In the genomic region with DNA sequence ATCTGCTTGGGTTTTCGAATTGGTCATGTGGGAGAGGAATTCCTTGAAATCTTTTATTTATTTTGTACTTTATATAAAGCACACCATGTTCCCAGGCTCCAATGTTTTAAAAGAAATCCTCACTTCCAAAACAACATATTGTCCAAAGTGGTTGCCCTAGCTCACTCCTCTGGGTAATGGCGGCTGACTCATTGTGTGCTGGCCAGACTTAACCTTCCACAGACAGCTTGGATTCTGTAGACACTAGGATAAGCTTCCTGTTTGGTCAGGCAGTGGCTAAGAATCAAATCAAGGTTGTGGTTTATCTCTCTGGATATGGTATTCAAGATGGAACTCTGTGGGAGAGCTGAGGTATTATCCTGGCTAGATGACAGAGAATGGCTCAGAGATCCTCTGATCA, we compare ENCODE assay signal across 9 cellular contexts. TPM values are rescaled to one million over a fixed set of nuclear protein-coding genes. Genes with fewer than 3 reads are reported as not detected.
DNase-seq lines count a peak whose midpoint lies in the region; ATAC-seq, FAIRE-seq and TF ChIP-seq lines count a peak whose summit lies in the region.
"Had no signal": no experiment of that assay in that cellular context is flagged by ENCODE, and none has a peak within 500 bp of the region (broad histone marks: within the 10 kb centered on the region; RNA-seq: fewer than 3 reads in every experiment).

No MANE protein-coding gene starts in this region.

- CTCF ChIA-PET in A549 (lab: Yijun Ruan, JAX), result interaction anchor here (1.0 to 1.8 kb wide), 5 partner anchors 8 to 396 kb away, joined by 3 to 5 read pairs (median 4); a partner anchor contains a TSS
- CTCF ChIA-PET in activated CD4-positive, alpha-beta memory T cell treated with anti-CD3 and anti-CD28 coated beads for 36 hours (lab: Charles Lee), result interaction anchor here (1.0 kb wide), 1 partner anchor 14 kb away, joined by 3 read pairs; no protein-coding TSS in a partner anchor

- no peak overlapping the region for H3K27ac ChIP-seq in A549

- no peak for TF ChIP-seq POLR2A in A549 (IDR thresholded peaks at IDR 0.05; ENCODE audit: low read length)

- H3K27me3 ChIP-seq in kidney epithelial cell (ENCODE audit: control insufficient read depth, insufficient read depth, low read length), result no peaks in the 10 kb centered on the region

- no peak overlapping the region for H3K4me3 Mint-ChIP-seq in activated CD4-positive, alpha-beta memory T cell treated with anti-CD3 and anti-CD28 coated beads for 36 hours
- H3K4me3 Mint-ChIP-seq: effector memory CD8-positive, alpha-beta T cell had no signal

- H3K36me3 ChIP-seq in kidney epithelial cell (ENCODE audit: control insufficient read depth, insufficient read depth, low read length), result no peaks in the 10 kb centered on the region

- TF ChIP-seq EP300 in A549 (IDR thresholded peaks at IDR 0.05), result no peak

- no peak for FAIRE-seq in A549 (lab: Jason Lieb, UNC)

- POLR2A ChIA-PET in A549 (lab: Yijun Ruan, JAX), result interaction anchor here (0.5 to 1.2 kb wide), 2 partner anchors 147 to 304 kb away, joined by 3 read pairs; no protein-coding TSS in a partner anchor
- POLR2A ChIA-PET in activated CD4-positive, alpha-beta memory T cell treated with anti-CD3 and anti-CD28 coated beads for 36 hours (lab: Charles Lee), result no interaction called here

- H3K4me2 ChIP-seq in A549, result no peak overlapping the region

- H3K4me3 ChIP-seq in A549 (no peak overlapping the region), kidney epithelial cell (ENCODE audit: low read depth, low read length) (no peak overlapping the region)

- TF ChIP-seq RAD21 in A549 (conservative IDR thresholded peaks at IDR 0.05 in 1 of 2, IDR thresholded peaks at IDR 0.05 in 1 of 2), result no peak

- 21% methylated on average over 2 of the region's 2 CpGs for WGBS in A549 (ENCODE audit: missing lambda C conversion rate)

- no peak for TF ChIP-seq CTCF in A549 (IDR thresholded peaks at IDR 0.05)
- no peak for TF ChIP-seq CTCF in kidney epithelial cell (IDR thresholded peaks at IDR 0.05; ENCODE audit: insufficient read depth, low read length, poor library complexity, severe bottlenecking)

- H3K27ac Mint-ChIP-seq in activated CD4-positive, alpha-beta memory T cell treated with anti-CD3 and anti-CD28 coated beads for 36 hours, result no peak overlapping the region
- H3K27ac Mint-ChIP-seq: effector memory CD8-positive, alpha-beta T cell had no signal

- H3K27me3 Mint-ChIP-seq in activated CD4-positive, alpha-beta memory T cell treated with anti-CD3 and anti-CD28 coated beads for 36 hours, result peaks cover 25% of the 10 kb centered on the region

- intact Hi-C loops in activated CD4-positive, alpha-beta memory T cell treated with anti-CD3 and anti-CD28 coated beads for 36 hours (cut with micrococcal nuclease), result no loop called here

- H3K36me3 Mint-ChIP-seq in activated CD4-positive, alpha-beta memory T cell treated with anti-CD3 and anti-CD28 coated beads for 36 hours, result no peaks in the 10 kb centered on the region

- H3K4me1 Mint-ChIP-seq in activated CD4-positive, alpha-beta memory T cell treated with anti-CD3 and anti-CD28 coated beads for 36 hours (ENCODE audit: low read depth), result no peaks in the 10 kb centered on the region

- ATAC-seq in A549 (peak; percentile 30 to 63; a peak in 2 of 6 replicates), GM18870 (IDR thresholded peaks at IDR 0.05; ENCODE audit: unreplicated experiment) (no peak)
- ATAC-seq: effector memory CD8-positive, alpha-beta T cell had no signal

- no peaks in the 10 kb centered on the region for H3K9me3 Mint-ChIP-seq in activated CD4-positive, alpha-beta memory T cell treated with anti-CD3 and anti-CD28 coated beads for 36 hours
- H3K9me3 Mint-ChIP-seq: effector memory CD8-positive, alpha-beta T cell had no signal

- H3K9me3 ChIP-seq in A549, result no peaks in the 10 kb centered on the region

- DNase-seq in A549 (ENCODE audit: low read depth in 1 of 2, low spot score in 1 of 2) (peak in 1 of 2 experiments; percentile 14), HT1080 (ENCODE audit: low read depth) (peak; percentile 98), brain pericyte (ENCODE audit: low read depth, low spot score) (peak; percentile 54), kidney epithelial cell (ENCODE audit: low read depth) (peak; percentile 94), DMS 273 treated with DMSO at 0.1 percent for 48 hours (lab: John Stamatoyannopoulos, UW) (no peak), cerebellar cortex (ENCODE audit: low spot score) (no peak)
- no peak for DNase-seq in activated CD4-positive, alpha-beta memory T cell treated with anti-CD3 and anti-CD28 coated beads for 36 hours
- DNase-seq: effector memory CD8-positive, alpha-beta T cell had no signal

- no peaks in the 10 kb centered on the region for H3K4me1 ChIP-seq in A549

TF ChIP-seq in A549, 52 proteins besides CTCF, POLR2A, EP300 and RAD21:
- TF ChIP-seq, protein P1, sequence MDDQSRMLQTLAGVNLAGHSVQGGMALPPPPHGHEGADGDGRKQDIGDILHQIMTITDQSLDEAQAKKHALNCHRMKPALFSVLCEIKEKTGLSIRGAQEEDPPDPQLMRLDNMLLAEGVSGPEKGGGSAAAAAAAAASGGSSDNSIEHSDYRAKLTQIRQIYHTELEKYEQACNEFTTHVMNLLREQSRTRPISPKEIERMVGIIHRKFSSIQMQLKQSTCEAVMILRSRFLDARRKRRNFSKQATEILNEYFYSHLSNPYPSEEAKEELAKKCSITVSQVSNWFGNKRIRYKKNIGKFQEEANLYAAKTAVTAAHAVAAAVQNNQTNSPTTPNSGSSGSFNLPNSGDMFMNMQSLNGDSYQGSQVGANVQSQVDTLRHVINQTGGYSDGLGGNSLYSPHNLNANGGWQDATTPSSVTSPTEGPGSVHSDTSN (IDR thresholded peaks at IDR 0.05), result no peak
- TF ChIP-seq CEBPB (IDR thresholded peaks at IDR 0.05) (no peak), ZFP36 (IDR thresholded peaks at IDR 0.05; ENCODE audit: borderline replicate concordance, partially characterized antibody) (no peak), ZNF302 (CRISPR knock-in tag; IDR thresholded peaks at IDR 0.05) (no peak), CHD4 (IDR thresholded peaks at IDR 0.05; ENCODE audit: borderline replicate concordance) (no peak), RCOR1 (IDR thresholded peaks at IDR 0.05; ENCODE audit: low read depth, low read length) (no peak), PHF8 (IDR thresholded peaks at IDR 0.05; ENCODE audit: borderline replicate concordance, low read depth) (no peak), HEYL (CRISPR knock-in tag; IDR thresholded peaks at IDR 0.05) (no peak), CBX8 (IDR thresholded peaks at IDR 0.05) (no peak)
- TF ChIP-seq, protein P2, sequence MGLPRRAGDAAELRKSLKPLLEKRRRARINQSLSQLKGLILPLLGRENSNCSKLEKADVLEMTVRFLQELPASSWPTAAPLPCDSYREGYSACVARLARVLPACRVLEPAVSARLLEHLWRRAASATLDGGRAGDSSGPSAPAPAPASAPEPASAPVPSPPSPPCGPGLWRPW (IDR thresholded peaks at IDR 0.05), result no peak

RNA-seq across cellular contexts. Expression of a gene that starts 55.8 kb away (rescaled TPM):
- polyA plus RNA-seq in A549 (2011; rRNA removed) (15.4 and 18.8 TPM in 2 replicates), A549 (2017; fragmentation: RNase III; extraction: RNeasy Plus Mini Kit Qiagen cat#74134 plus additional on column Dnase treatment) (16.5 to 17.6 TPM (median 16.7 TPM) in 3 replicates)
- 3.3 and 3.5 TPM in 2 replicates for polyA plus RNA-seq in A549 (2012; cell fraction: cytosol; rRNA removed)
- 0.86 and 1.3 TPM in 2 replicates for polyA plus RNA-seq in A549 (2012; cell fraction: nucleus; rRNA removed)
- 2.7 and 3.5 TPM in 2 replicates for polyA minus RNA-seq in A549 (2011; rRNA and poly(A)+ RNA removed)
- 9.9 and 14.0 TPM in 2 replicates for total RNA-seq in HT1080 (2014; rRNA removed; shearing (Covaris generic))
- polyA plus RNA-seq in HT1080 (2015; cell fraction: cytosol; rRNA removed), result 20.6 and 23.4 TPM in 2 replicates
- polyA plus RNA-seq in HT1080 (2015; cell fraction: nucleus; rRNA removed), result 19.7 and 21.2 TPM in 2 replicates
- total RNA-seq in kidney epithelial cell, result 9.1 and 9.7 TPM in 2 replicates
- total RNA-seq in activated CD4-positive, alpha-beta memory T cell treated with anti-CD3 and anti-CD28 coated beads for 36 hours, result 10 to 100 TPM; 40.2 to 44.7 TPM

Comparison
In these comparisons a context has a peak if more than half of its experiments do, and no peak if none do; other contexts are left out.
1. DNase-seq: peak in HT1080 (single experiment), brain pericyte (single experiment) and kidney epithelial cell (single experiment); none in activated CD4-positive, alpha-beta memory T cell treated with anti-CD3 and anti-CD28 coated beads for 36 hours (single experiment), DMS 273 treated with DMSO at 0.1 percent for 48 hours (single experiment) and cerebellar cortex (single experiment).